20 cellular contexts compared by ENCODE assay signal in genomic region chr6:53987527-53987888, GRCh38.
DNase-seq lines count a peak whose midpoint lies in the region; ATAC-seq, FAIRE-seq and TF ChIP-seq lines count a peak whose summit lies in the region.
"Had no signal": no experiment of that assay in that cellular context is flagged by ENCODE, and none has a peak within 500 bp of the region (broad histone marks: within the 10 kb centered on the region; RNA-seq: fewer than 3 reads in every experiment).

No MANE protein-coding gene starts in this region.

- peaks cover 11% of the 10 kb centered on the region for H3K4me1 ChIP-seq in GM23338 (ENCODE audit: insufficient read depth)
- peaks cover 39% of the 10 kb centered on the region for H3K4me1 ChIP-seq in keratinocyte (ENCODE audit: control insufficient read depth, extremely low read depth, insufficient read depth, low read length)
- peaks cover 23% of the 10 kb centered on the region for H3K4me1 ChIP-seq in psoas muscle
- H3K4me1 ChIP-seq: BLaER1 had no signal

- H3K36me3 ChIP-seq in GM23338 (ENCODE audit: insufficient read depth) (no peaks in the 10 kb centered on the region), keratinocyte (ENCODE audit: control insufficient read depth in 2 of 2, extremely low read depth in 1 of 2, insufficient read depth in 2 of 2, low read length in 2 of 2) (no peaks in the 10 kb centered on the region), psoas muscle (ENCODE audit: insufficient read depth in 1 of 2, low read depth in 1 of 2) (no peaks in the 10 kb centered on the region), WERI-Rb-1 (no peaks in the 10 kb centered on the region)
- H3K36me3 ChIP-seq: BLaER1, SJCRH30 had no signal

- ATAC-seq in GM23338 = no peak
- ATAC-seq in psoas muscle = peak in 1 of 4 donors; percentile 2

- intact Hi-C loops in psoas muscle (cut with DNase I) = loop anchor here (10.0 kb wide), 3 partner anchors 157 to 277 kb away; no protein-coding TSS in a partner anchor
- intact Hi-C loops in activated T-helper 2 cell treated with anti-CD3 and anti-CD28 coated beads, Interferon-gamma antibody, Interleukin-2, Interleukin-4, amounts not matched to agents 10 μg/mL and 5 μg/mL and 100 μg/mL, durations not matched to agents 14 hours and 24 hours and 36 hours (cut with micrococcal nuclease) = no loop called here

- DNase-seq in GM23338 (ENCODE audit: low spot score) (no peak), keratinocyte (ENCODE audit: low read depth, low spot score) (no peak), psoas muscle (no peak), WERI-Rb-1 (no peak), mesenteric fat pad (ENCODE audit: low spot score) (no peak)
- DNase-seq in activated T-helper 2 cell treated with anti-CD3 and anti-CD28 coated beads, Interferon-gamma antibody, Interleukin-2, Interleukin-4, amounts not matched to agents 10 μg/mL and 5 μg/mL and 100 μg/mL, durations not matched to agents 14 hours and 24 hours and 36 hours (ENCODE audit: low spot score) = no peak
- DNase-seq in activated CD4-positive, CD25-positive, alpha-beta regulatory T cell treated with anti-CD3 and anti-CD28 coated beads, Interleukin-2, amount 50 U/mL, for 72 hours = no peak
- DNase-seq: CD4-positive, alpha-beta memory T cell; DMS153; GDM1; GOT3; NCI-H1694; NCI-H2081 treated with DMSO at 0.1 percent for 48 hours; NCI-H510A; NCI-H774; PC-9 had no signal

- no peak overlapping the region for H3K9ac ChIP-seq in keratinocyte (ENCODE audit: control insufficient read depth, extremely low read depth, insufficient read depth, low read length)
- H3K9ac ChIP-seq: BLaER1 had no signal

- peak overlapping the region; percentile 61; the same call in 1 of the 2 replicates for H2AFZ ChIP-seq in GM23338
- H2AFZ ChIP-seq in keratinocyte (ENCODE audit: control insufficient read depth, low read length) = no peak overlapping the region
- H2AFZ ChIP-seq: PC-9 had no signal

- H3F3A ChIP-seq in GM23338 (replicated peaks; ENCODE audit: low read depth) = no peaks in the 10 kb centered on the region

- no peaks in the 10 kb centered on the region for H3K9me1 ChIP-seq in keratinocyte (ENCODE audit: control insufficient read depth, extremely low read depth, insufficient read depth, low read length)

- dilution Hi-C loops in keratinocyte (cut with MboI; ENCODE audit: extremely low pct_ligation_motif_present, low sequenced_read_pairs) = no loop called here

- H3K27ac ChIP-seq in GM23338 (ENCODE audit: low read depth) (no peak overlapping the region), keratinocyte (ENCODE audit: control insufficient read depth, insufficient read depth, low read length) (no peak overlapping the region), psoas muscle (peak overlapping the region; percentile 61), WERI-Rb-1 (no peak overlapping the region)
- H3K27ac ChIP-seq: BLaER1, PC-9, RWPE1 had no signal

- H3K4me1 Mint-ChIP-seq in GM23338 (peaks cover 22% of the 10 kb centered on the region), brain (peaks cover 34% of the 10 kb centered on the region)
- no peaks in the 10 kb centered on the region for H3K4me1 Mint-ChIP-seq in activated T-helper 2 cell treated with anti-CD3 and anti-CD28 coated beads, Interferon-gamma antibody, Interleukin-2, Interleukin-4, amounts not matched to agents 10 μg/mL and 5 μg/mL and 100 μg/mL, durations not matched to agents 14 hours and 24 hours and 36 hours (ENCODE audit: low read depth)
- H3K4me1 Mint-ChIP-seq: CD4-positive, alpha-beta memory T cell had no signal

- H3K36me3 Mint-ChIP-seq in GM23338 (ENCODE audit: low read depth) = no peaks in the 10 kb centered on the region
- H3K36me3 Mint-ChIP-seq in brain = no peaks in the 10 kb centered on the region
- H3K36me3 Mint-ChIP-seq in activated T-helper 2 cell treated with anti-CD3 and anti-CD28 coated beads, Interferon-gamma antibody, Interleukin-2, Interleukin-4, amounts not matched to agents 10 μg/mL and 5 μg/mL and 100 μg/mL, durations not matched to agents 14 hours and 24 hours and 36 hours (ENCODE audit: low read depth) = no peaks in the 10 kb centered on the region
- H3K36me3 Mint-ChIP-seq: CD4-positive, alpha-beta memory T cell had no signal

- WGBS in psoas muscle, 3 donors = 84 to 90% (median 90%) methylated on average over 4 of the region's 4 CpGs

- no peak overlapping the region for H3K4me3 Mint-ChIP-seq in GM23338
- peak overlapping the region in 1 of 5 experiments; percentile 69 for H3K4me3 Mint-ChIP-seq in brain
- no peak overlapping the region for H3K4me3 Mint-ChIP-seq in activated T-helper 2 cell treated with anti-CD3 and anti-CD28 coated beads, Interferon-gamma antibody, Interleukin-2, Interleukin-4, amounts not matched to agents 10 μg/mL and 5 μg/mL and 100 μg/mL, durations not matched to agents 14 hours and 24 hours and 36 hours (ENCODE audit: low read depth)
- H3K4me3 Mint-ChIP-seq: CD4-positive, alpha-beta memory T cell had no signal

- H4K20me1 ChIP-seq in GM23338 (replicated peaks; ENCODE audit: insufficient read depth) (no peaks in the 10 kb centered on the region), keratinocyte (ENCODE audit: control insufficient read depth, extremely low read depth, insufficient read depth, low read length) (no peaks in the 10 kb centered on the region)
- H4K20me1 ChIP-seq: BLaER1 had no signal

- H3K27me3 ChIP-seq in GM23338 (ENCODE audit: insufficient read depth) (no peaks in the 10 kb centered on the region), keratinocyte (ENCODE audit: control insufficient read depth, extremely low read depth, insufficient read depth, low read length) (no peaks in the 10 kb centered on the region), psoas muscle (ENCODE audit: insufficient read depth in 3 of 3, low read length in 2 of 3) (no peaks in the 10 kb centered on the region), WERI-Rb-1 (ENCODE audit: insufficient read depth, low read depth, severe bottlenecking) (peaks cover 20% of the 10 kb centered on the region)
- H3K27me3 ChIP-seq: BLaER1, SJCRH30 had no signal

- no peak overlapping the region for H3K27ac Mint-ChIP-seq in GM23338
- peak overlapping the region in 3 of 5 experiments; percentile 69 to 93 (median 90) for H3K27ac Mint-ChIP-seq in brain
- H3K27ac Mint-ChIP-seq in activated T-helper 2 cell treated with anti-CD3 and anti-CD28 coated beads, Interferon-gamma antibody, Interleukin-2, Interleukin-4, amounts not matched to agents 10 μg/mL and 5 μg/mL and 100 μg/mL, durations not matched to agents 14 hours and 24 hours and 36 hours = no peak overlapping the region
- H3K27ac Mint-ChIP-seq: CD4-positive, alpha-beta memory T cell had no signal

- H3K9me3 ChIP-seq in keratinocyte (ENCODE audit: control insufficient read depth, low read depth, low read length) (no peaks in the 10 kb centered on the region), psoas muscle (no peaks in the 10 kb centered on the region), WERI-Rb-1 (ENCODE audit: severe bottlenecking) (no peaks in the 10 kb centered on the region)
- H3K9me3 ChIP-seq: BLaER1, SJCRH30 had no signal

- FAIRE-seq in keratinocyte (lab: Jason Lieb, UNC) = peak; percentile 23

- H3K79me2 ChIP-seq in GM23338 (replicated peaks; ENCODE audit: insufficient read depth) (no peaks in the 10 kb centered on the region), keratinocyte (ENCODE audit: control insufficient read depth, insufficient read depth, low read length) (no peaks in the 10 kb centered on the region)

- H3K9me3 Mint-ChIP-seq in GM23338 = no peaks in the 10 kb centered on the region
- peaks cover 0 to 6% (median 0%) of the 10 kb centered on the region in 5 experiments for H3K9me3 Mint-ChIP-seq in brain
- no peaks in the 10 kb centered on the region for H3K9me3 Mint-ChIP-seq in activated T-helper 2 cell treated with anti-CD3 and anti-CD28 coated beads, Interferon-gamma antibody, Interleukin-2, Interleukin-4, amounts not matched to agents 10 μg/mL and 5 μg/mL and 100 μg/mL, durations not matched to agents 14 hours and 24 hours and 36 hours
- H3K9me3 Mint-ChIP-seq: CD4-positive, alpha-beta memory T cell had no signal

- H3K27me3 Mint-ChIP-seq in GM23338 (ENCODE audit: insufficient read depth, low read depth, poor library complexity) = peaks cover 4% of the 10 kb centered on the region
- H3K27me3 Mint-ChIP-seq in brain = peaks cover 6% of the 10 kb centered on the region
- peaks cover 8% of the 10 kb centered on the region for H3K27me3 Mint-ChIP-seq in activated T-helper 2 cell treated with anti-CD3 and anti-CD28 coated beads, Interferon-gamma antibody, Interleukin-2, Interleukin-4, amounts not matched to agents 10 μg/mL and 5 μg/mL and 100 μg/mL, durations not matched to agents 14 hours and 24 hours and 36 hours (ENCODE audit: low read depth)

- no peak overlapping the region for H3K4me2 ChIP-seq in GM23338
- H3K4me2 ChIP-seq in keratinocyte (ENCODE audit: control insufficient read depth, extremely low read depth, insufficient read depth, low read depth, low read length) = no peak overlapping the region
- H3K4me2 ChIP-seq: BLaER1, PC-9 had no signal

- no peak overlapping the region for H3K4me3 ChIP-seq in GM23338
- H3K4me3 ChIP-seq in keratinocyte (ENCODE audit: control insufficient read depth in 2 of 3, extremely low read depth in 1 of 3, insufficient read depth in 2 of 3, low read depth in 1 of 3, low read length in 3 of 3) = no peak overlapping the region
- no peak overlapping the region for H3K4me3 ChIP-seq in psoas muscle
- H3K4me3 ChIP-seq in WERI-Rb-1 (ENCODE audit: low read depth, low read length) = no peak overlapping the region
- H3K4me3 ChIP-seq: BLaER1, PC-9 had no signal

- TF ChIP-seq CTCF in GM23338 (conservative IDR thresholded peaks at IDR 0.05; ENCODE audit: low read depth in 2 of 2) (no peak), brain (conservative IDR thresholded peaks at IDR 0.05) (no peak), keratinocyte (optimal IDR thresholded peaks at IDR 0.05 in 1 of 3, IDR thresholded peaks at IDR 0.05 in 1 of 3, conservative IDR thresholded peaks at IDR 0.05 in 1 of 3; ENCODE audit: extremely low read depth in 1 of 3, insufficient read depth in 2 of 3, low read length in 3 of 3) (no peak), psoas muscle (IDR thresholded peaks at IDR 0.05) (no peak), WERI-Rb-1 (IDR thresholded peaks at IDR 0.05; ENCODE audit: low read depth, low read length) (no peak)

- H3K9me2 ChIP-seq in GM23338 (ENCODE audit: insufficient read depth) = no peaks in the 10 kb centered on the region

TF ChIP-seq in GM23338, 12 proteins besides CTCF, POLR2A, EP300 and RAD21 (continues in another document):
- TF ChIP-seq EZH2 (IDR thresholded peaks at IDR 0.05; ENCODE audit: low read depth, unreplicated experiment) = no peak

Comparison
In these comparisons a context has a peak if more than half of its experiments do, and no peak if none do; other contexts are left out.
1. H3K27ac Mint-ChIP-seq: peak in brain (3 of 5); none in GM23338 (single experiment) and activated T-helper 2 cell treated with anti-CD3 and anti-CD28 coated beads, Interferon-gamma antibody, Interleukin-2, Interleukin-4, amounts not matched to agents 10 μg/mL and 5 μg/mL and 100 μg/mL, durations not matched to agents 14 hours and 24 hours and 36 hours (single experiment).